15 cellular contexts compared by ENCODE assay signal in the genomic region with DNA sequence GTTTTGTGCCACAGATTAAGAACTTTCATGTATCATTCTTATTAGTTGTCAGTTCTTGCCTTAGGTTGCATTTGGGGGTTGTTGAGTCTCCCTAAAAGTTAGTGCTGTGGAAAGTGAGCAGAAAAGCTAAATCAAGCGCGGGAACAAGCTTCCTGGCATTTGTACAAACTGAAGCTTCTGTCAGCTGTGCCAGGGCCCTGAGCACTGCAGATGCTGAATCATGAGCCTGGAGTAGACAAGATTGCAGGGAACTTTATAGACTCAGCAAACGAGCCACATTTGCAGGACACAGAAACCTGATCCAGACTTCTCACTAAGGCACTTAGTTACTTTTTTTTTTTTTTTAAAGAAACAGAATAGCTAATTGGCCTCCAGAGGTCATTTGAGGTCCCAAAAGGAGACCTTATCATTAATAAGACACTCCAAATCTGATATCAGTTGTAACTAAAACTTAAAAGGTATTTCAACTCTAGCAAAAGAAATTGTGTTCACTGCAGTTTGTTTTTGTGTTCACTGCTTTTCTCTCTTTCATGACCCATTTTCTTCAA.
DNase-seq lines count a peak whose midpoint lies in the region; TF ChIP-seq lines count a peak whose summit lies in the region.
"Had no signal": no experiment of that assay in that cellular context is flagged by ENCODE, and none has a peak within 500 bp of the region (broad histone marks: within the 10 kb centered on the region; RNA-seq: fewer than 3 reads in every experiment).

No MANE protein-coding gene starts in this region.

- H3K36me3 Mint-ChIP-seq in neural progenitor cell, result no peaks in the 10 kb centered on the region
- H3K36me3 Mint-ChIP-seq: activated naive CD8-positive, alpha-beta T cell; naive thymus-derived CD4-positive, alpha-beta T cell had no signal

- intact Hi-C loops in ovary (cut with DNase I), result no loop called here

- POLR2A ChIA-PET in HEK293T (lab: Yijun Ruan, JAX), result no interaction called here

- CTCF ChIA-PET in HEK293T (lab: Yijun Ruan, JAX), result no interaction called here

- no peaks in the 10 kb centered on the region for H3K27me3 Mint-ChIP-seq in neural progenitor cell (ENCODE audit: insufficient read depth, low read depth)

- TF ChIP-seq CTCF in fibroblast of the aortic adventitia (IDR thresholded peaks at IDR 0.05; ENCODE audit: insufficient read depth, low read length) (no peak), neural progenitor cell (IDR thresholded peaks at IDR 0.05) (no peak), ovary (IDR thresholded peaks at IDR 0.05) (no peak)

- TF ChIP-seq POLR2A in ovary (IDR thresholded peaks at IDR 0.05), result no peak

- peaks cover 8% of the 10 kb centered on the region for H3K4me1 ChIP-seq in neural progenitor cell
- H3K4me1 ChIP-seq in ovary (ENCODE audit: insufficient read depth), result no peaks in the 10 kb centered on the region
- H3K4me1 ChIP-seq: tibial nerve had no signal

- no peak for TF ChIP-seq EP300 in ovary (IDR thresholded peaks at IDR 0.05)

- H3K9ac ChIP-seq in neural progenitor cell, result no peak overlapping the region

- peaks cover 6% of the 10 kb centered on the region for H3K4me1 Mint-ChIP-seq in neural progenitor cell

- no peaks in the 10 kb centered on the region for H3K79me2 ChIP-seq in neural progenitor cell (ENCODE audit: low read depth)

- no peak overlapping the region for H3K27ac ChIP-seq in neural progenitor cell
- no peak overlapping the region for H3K27ac ChIP-seq in ovary
- H3K27ac ChIP-seq: tibial nerve had no signal

- H3K9me3 ChIP-seq in neural progenitor cell (ENCODE audit: low read depth) (no peaks in the 10 kb centered on the region), ovary (no peaks in the 10 kb centered on the region)
- H3K9me3 ChIP-seq: tibial nerve had no signal

- no peaks in the 10 kb centered on the region for H4K20me1 ChIP-seq in neural progenitor cell (ENCODE audit: low read depth)

- DNase-seq in HEK293T (ENCODE audit: extremely low spot score), result peak; percentile 50
- peak; percentile 91 for DNase-seq in RPMI8226
- peak; percentile 23 for DNase-seq in fibroblast of the aortic adventitia (ENCODE audit: low read depth)
- DNase-seq in skeletal muscle cell (ENCODE audit: low read depth), result peak; percentile 33
- DNase-seq in activated naive CD4-positive, alpha-beta T cell treated with anti-CD3 and anti-CD28 coated beads, Interleukin-2, amount 50 U/mL, for 16 hours, result no peak
- no peak for DNase-seq in neural progenitor cell (ENCODE audit: low spot score)
- DNase-seq in ovary, result no peak
- DNase-seq: foreskin melanocyte; GOT3; kidney glomerular epithelial cell; naive thymus-derived CD4-positive, alpha-beta T cell; NCI-H526; SHP77 had no signal

- 46 to 47% (median 46%) methylated on average over 3 of the region's 3 CpGs for WGBS in ovary, 3 donors

- H3K36me3 ChIP-seq in neural progenitor cell, result no peaks in the 10 kb centered on the region
- H3K36me3 ChIP-seq in ovary, result no peaks in the 10 kb centered on the region
- H3K36me3 ChIP-seq: tibial nerve had no signal

- H3K4me3 ChIP-seq in fibroblast of the aortic adventitia (ENCODE audit: low read depth, low read length) (no peak overlapping the region), skeletal muscle cell (ENCODE audit: low read depth, low read length) (no peak overlapping the region), neural progenitor cell (no peak overlapping the region), ovary (no peak overlapping the region)
- H3K4me3 ChIP-seq: tibial nerve had no signal

- H3K4me3 Mint-ChIP-seq in neural progenitor cell, result no peak overlapping the region
- H3K4me3 Mint-ChIP-seq: activated naive CD8-positive, alpha-beta T cell had no signal

- H3K27me3 ChIP-seq in neural progenitor cell (no peaks in the 10 kb centered on the region), ovary (no peaks in the 10 kb centered on the region)
- H3K27me3 ChIP-seq: tibial nerve had no signal

- H2AFZ ChIP-seq in neural progenitor cell (replicated peaks), result no peak overlapping the region

- H3K9me3 Mint-ChIP-seq in neural progenitor cell, result no peaks in the 10 kb centered on the region
- H3K9me3 Mint-ChIP-seq: naive thymus-derived CD4-positive, alpha-beta T cell had no signal

- H3K27ac Mint-ChIP-seq in neural progenitor cell, result no peak overlapping the region
- H3K27ac Mint-ChIP-seq: activated naive CD8-positive, alpha-beta T cell had no signal

- H3K4me2 ChIP-seq in neural progenitor cell, result no peak overlapping the region

- no peaks in the 10 kb centered on the region for H3F3A ChIP-seq in neural progenitor cell (ENCODE audit: low read depth)

TF ChIP-seq in HEK293T, 16 proteins besides CTCF, POLR2A, EP300 and RAD21:
- TF ChIP-seq, protein P1, sequence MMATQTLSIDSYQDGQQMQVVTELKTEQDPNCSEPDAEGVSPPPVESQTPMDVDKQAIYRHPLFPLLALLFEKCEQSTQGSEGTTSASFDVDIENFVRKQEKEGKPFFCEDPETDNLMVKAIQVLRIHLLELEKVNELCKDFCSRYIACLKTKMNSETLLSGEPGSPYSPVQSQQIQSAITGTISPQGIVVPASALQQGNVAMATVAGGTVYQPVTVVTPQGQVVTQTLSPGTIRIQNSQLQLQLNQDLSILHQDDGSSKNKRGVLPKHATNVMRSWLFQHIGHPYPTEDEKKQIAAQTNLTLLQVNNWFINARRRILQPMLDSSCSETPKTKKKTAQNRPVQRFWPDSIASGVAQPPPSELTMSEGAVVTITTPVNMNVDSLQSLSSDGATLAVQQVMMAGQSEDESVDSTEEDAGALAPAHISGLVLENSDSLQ (IDR thresholded peaks at IDR 0.05), result no peak
- TF ChIP-seq ZNF384 (IDR thresholded peaks at IDR 0.05) (peak; percentile 95), BHLHE40 (IDR thresholded peaks at IDR 0.05; ENCODE audit: borderline replicate concordance) (no peak), FOXA1 (IDR thresholded peaks at IDR 0.05) (no peak)

Comparison
In these comparisons a context has a peak if more than half of its experiments do, and no peak if none do; other contexts are left out.
1. DNase-seq: peak in HEK293T (single experiment), RPMI8226 (single experiment), fibroblast of the aortic adventitia (single experiment) and skeletal muscle cell (single experiment); none in activated naive CD4-positive, alpha-beta T cell treated with anti-CD3 and anti-CD28 coated beads, Interleukin-2, amount 50 U/mL, for 16 hours (single experiment), neural progenitor cell (single experiment) and ovary (0 of 5).